Comparison of ENCODE assay signal across 21 cellular contexts in the genomic region with DNA sequence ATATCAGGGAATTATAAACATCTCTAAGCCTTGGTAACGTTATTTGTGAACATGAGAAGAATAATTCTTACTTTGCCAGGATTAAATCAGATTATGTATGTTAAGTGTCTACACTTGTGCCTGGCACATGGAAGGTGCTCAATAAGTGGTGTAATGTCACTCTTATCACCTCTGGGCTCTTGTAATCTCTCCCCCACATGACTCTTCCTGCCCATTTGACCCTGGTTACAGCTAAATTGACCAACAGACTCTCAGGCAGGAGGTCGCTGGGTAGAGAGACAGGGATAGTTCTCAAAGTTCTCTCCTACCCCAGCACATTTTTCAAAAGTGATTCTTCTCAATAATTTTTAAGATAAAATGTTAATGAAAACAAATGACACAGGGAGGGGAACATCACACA.
"Had no signal": no experiment of that assay in that cellular context is flagged by ENCODE, and none has a peak within 500 bp of the region (broad histone marks: within the 10 kb centered on the region; RNA-seq: fewer than 3 reads in every experiment).

No MANE protein-coding gene starts in this region.

- H3K4me2 ChIP-seq: smooth muscle cell had no signal

- H3K27ac ChIP-seq: gastrocnemius medialis, pancreas, stomach, thyroid gland had no signal

- H3K27me3 ChIP-seq: gastrocnemius medialis, pancreas, stomach, thyroid gland had no signal

- ATAC-seq: esophagus mucosa; gastrocnemius medialis; naive thymus-derived CD8-positive, alpha-beta T cell; pancreas; sciatic nerve had no signal

- H3K9me3 ChIP-seq: gastrocnemius medialis, pancreas, stomach, thyroid gland had no signal

- H3K36me3 ChIP-seq: gastrocnemius medialis, pancreas, stomach, thyroid gland had no signal

- H3K4me3 Mint-ChIP-seq: naive thymus-derived CD8-positive, alpha-beta T cell; type B pancreatic cell had no signal

- H3K4me1 ChIP-seq: gastrocnemius medialis, pancreas, stomach had no signal

- H3K4me1 Mint-ChIP-seq: naive thymus-derived CD8-positive, alpha-beta T cell had no signal

- H3K4me3 ChIP-seq: gastrocnemius medialis, pancreas, smooth muscle cell, stomach, thyroid gland had no signal

- H3K27ac Mint-ChIP-seq: type B pancreatic cell had no signal

- DNase-seq: cortex of kidney; effector CD4-positive, alpha-beta T cell; foreskin fibroblast; gastrocnemius medialis; head of caudate nucleus; mesendoderm; midbrain; naive thymus-derived CD8-positive, alpha-beta T cell; occipital lobe; pancreas; stimulated activated CD4-positive, alpha-beta T cell treated with anti-CD3 and anti-CD28 coated beads, Interleukin-12 subunit alpha, Interleukin-12 subunit beta, amount 100 ng/mL, for 4 hours; stimulated activated CD4-positive, alpha-beta T cell treated with anti-CD3 and anti-CD28 coated beads, Interleukin-1b, Interleukin-23, amount 100 ng/mL, for 48 hours; stimulated activated CD4-positive, alpha-beta T cell treated with anti-CD3 and anti-CD28 coated beads, Interleukin-4, amount 100 ng/mL, for 1 hour; stimulated activated CD8-positive, alpha-beta memory T cell treated with anti-CD3 and anti-CD28 coated beads, Interleukin-4, amount 100 ng/mL, for 48 hours; stimulated activated naive CD4-positive, alpha-beta T cell treated with Interleukin-2 at 50 U/mL for 16 hours; stomach; thyroid gland had no signal
